29 cellular contexts compared by ENCODE assay signal in the genomic region with DNA sequence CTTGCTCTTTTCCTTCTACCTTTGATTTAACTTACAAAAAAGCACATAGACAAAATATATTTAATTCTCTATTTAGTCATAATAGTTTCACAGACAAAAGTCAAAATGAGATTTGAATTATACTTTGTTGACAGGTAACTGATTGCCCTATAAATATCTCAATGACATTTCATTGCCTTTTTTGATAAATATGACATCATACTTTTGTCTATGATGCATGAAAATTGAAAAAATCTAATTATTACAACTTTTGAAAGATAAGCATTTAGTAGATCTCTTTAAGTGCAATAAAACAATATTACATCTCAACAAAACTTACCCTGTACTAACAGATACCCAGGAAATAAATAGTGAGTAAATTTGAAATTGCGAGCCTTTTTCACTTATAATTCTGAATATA.
"Had no signal": no experiment of that assay in that cellular context is flagged by ENCODE, and none has a peak within 500 bp of the region (broad histone marks: within the 10 kb centered on the region; RNA-seq: fewer than 3 reads in every experiment).

No MANE protein-coding gene starts in this region.

- H3K9me3 ChIP-seq: ovary, psoas muscle, spleen, suprapubic skin, testis, tibial artery, transverse colon, upper lobe of right lung, uterus had no signal

- H3K27ac ChIP-seq: neural progenitor cell, ovary, parathyroid adenoma, psoas muscle, spleen, suprapubic skin, testis, tibial artery, transverse colon, upper lobe of right lung, uterus had no signal

- H3K9ac ChIP-seq: neural progenitor cell, parathyroid adenoma had no signal

- H3K79me2 ChIP-seq: parathyroid adenoma had no signal

- H3K36me3 ChIP-seq: neural progenitor cell, ovary, spleen, suprapubic skin, tibial artery, transverse colon, upper lobe of right lung, uterus had no signal

- ATAC-seq: naive thymus-derived CD8-positive, alpha-beta T cell; natural killer cell treated with Interleukin-12 subunit alpha and Interleukin-12 subunit beta and Interleukin-15 and Interleukin-18, amount 100 ng/mL, for 72 hours; psoas muscle; right cardiac atrium; sciatic nerve; stimulated activated memory B cell treated with anti-CD40 and anti-IgM and Interleukin-4, amounts not matched to agents 10 μg/mL and 1 μg/mL and 100 μg/mL, for 72 hours; stimulated activated naive CD8-positive, alpha-beta T cell treated with anti-CD3 and anti-CD28 coated beads, Interleukin-15, amount 100 ng/mL, for 72 hours; stimulated activated naive CD8-positive, alpha-beta T cell treated with anti-CD3 and anti-CD28 coated beads, Interleukin-15, Interleukin-2, amounts not matched to agents 100 U/mL and 50 U/mL, for 24 hours; upper lobe of right lung had no signal

- H3K4me2 ChIP-seq: neural progenitor cell, smooth muscle cell had no signal

- H3K4me1 ChIP-seq: neural progenitor cell, parathyroid adenoma, psoas muscle, testis, upper lobe of right lung, uterus had no signal

- DNase-seq: naive thymus-derived CD8-positive, alpha-beta T cell; occipital lobe; ovary; posterior cingulate gyrus; psoas muscle; right cardiac atrium; spleen; stimulated activated CD4-positive, alpha-beta T cell treated with anti-CD3 and anti-CD28 coated beads, Interleukin-12 subunit alpha, Interleukin-12 subunit beta, amount 100 ng/mL, for 4 hours; stimulated activated CD4-positive, alpha-beta T cell treated with anti-CD3 and anti-CD28 coated beads, Interleukin-1b, Interleukin-23, amount 100 ng/mL, for 48 hours; stimulated activated CD4-positive, alpha-beta T cell treated with anti-CD3 and anti-CD28 coated beads, Interleukin-4, amount 100 ng/mL, for 1 hour; stimulated activated CD4-positive, alpha-beta T cell treated with anti-CD3 and anti-CD28 coated beads, Interleukin-4, amount 100 ng/mL, for 4 hours; stimulated activated CD8-positive, alpha-beta memory T cell treated with anti-CD3 and anti-CD28 coated beads, Interleukin-4, amount 100 ng/mL, for 48 hours; stimulated activated naive CD4-positive, alpha-beta T cell; stimulated activated naive CD8-positive, alpha-beta T cell treated with anti-CD3 and anti-CD28 coated beads, Interleukin-15, amount 100 ng/mL, for 72 hours; stimulated activated naive CD8-positive, alpha-beta T cell treated with anti-CD3 and anti-CD28 coated beads, Interleukin-15, Interleukin-2, amounts not matched to agents 100 U/mL and 50 U/mL, for 24 hours; substantia nigra; testis; tibial artery; transverse colon; upper lobe of right lung; uterus had no signal

- H3K27me3 ChIP-seq: neural progenitor cell, ovary, spleen, suprapubic skin, testis, tibial artery, transverse colon, upper lobe of right lung, uterus had no signal

- H2AFZ ChIP-seq: parathyroid adenoma had no signal

- H3K4me3 ChIP-seq: neural progenitor cell, ovary, psoas muscle, skin epidermis, smooth muscle cell, spleen, suprapubic skin, testis, tibial artery, transverse colon, upper lobe of right lung, uterus had no signal
